In the genomic region with DNA sequence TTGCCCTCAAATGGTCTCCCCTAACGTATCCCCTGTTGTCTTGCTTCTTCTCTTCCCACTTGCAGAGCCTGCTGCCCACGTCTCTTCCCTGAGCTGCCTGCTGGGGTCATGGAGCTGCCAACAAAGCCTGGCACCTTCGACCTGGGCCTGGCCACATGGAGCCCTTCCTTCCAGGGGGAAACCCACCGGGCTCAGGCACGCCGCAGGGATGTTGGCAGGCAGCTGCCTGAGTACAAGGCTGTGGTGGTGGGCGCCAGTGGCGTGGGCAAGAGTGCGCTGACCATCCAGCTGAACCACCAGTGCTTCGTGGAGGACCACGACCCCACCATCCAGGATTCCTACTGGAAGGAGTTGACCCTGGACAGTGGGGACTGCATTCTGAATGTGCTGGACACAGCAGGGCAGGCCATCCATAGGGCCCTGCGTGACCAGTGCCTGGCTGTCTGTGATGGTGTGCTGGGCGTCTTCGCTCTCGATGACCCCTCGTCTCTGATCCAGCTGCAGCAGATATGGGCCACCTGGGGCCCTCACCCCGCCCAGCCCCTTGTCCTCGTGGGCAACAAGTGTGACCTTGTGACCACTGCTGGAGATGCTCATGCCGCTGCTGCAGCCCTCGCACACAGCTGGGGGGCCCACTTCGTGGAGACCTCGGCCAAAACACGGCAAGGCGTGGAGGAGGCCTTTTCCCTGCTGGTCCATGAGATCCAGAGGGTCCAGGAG, we compare ENCODE assay signal across 4 cellular contexts. TPM values are rescaled to one million over a fixed set of nuclear protein-coding genes. Genes with fewer than 3 reads are reported as not detected.
"Had no signal": no experiment of that assay in that cellular context is flagged by ENCODE, and none has a peak within 500 bp of the region (broad histone marks: within the 10 kb centered on the region; RNA-seq: fewer than 3 reads in every experiment).

No MANE protein-coding gene starts in this region.

- H3K4me3 ChIP-seq: GM12878 had no signal

- DNase-seq: GDM1, GF-D8 had no signal

- ATAC-seq: GM12878 had no signal

RNA-seq across cellular contexts. Expression of gene ERAS, which starts 2.9 kb away (rescaled TPM):
- total RNA-seq: GM12878 had no signal

RNA-seq across cellular contexts. Expression of gene PCSK1N, which starts 6.2 kb away (rescaled TPM):
- total RNA-seq: GM12878 had no signal

RNA-seq across cellular contexts. Expression of gene GATA1, which starts 42.8 kb away (rescaled TPM):
- total RNA-seq: G401 had no signal
